21 cellular contexts compared by ENCODE assay signal in genomic region chr19:5854121-5854520, GRCh38. TPM values are rescaled to one million over a fixed set of nuclear protein-coding genes. Genes with fewer than 3 reads are reported as not detected.
"Had no signal": no experiment of that assay in that cellular context is flagged by ENCODE, and none has a peak within 500 bp of the region (broad histone marks: within the 10 kb centered on the region; RNA-seq: fewer than 3 reads in every experiment).

No MANE protein-coding gene starts in this region.

RNA-seq across cellular contexts. Expression of gene FUT3, which starts 2.9 kb away (rescaled TPM):
- total RNA-seq: natural killer cell treated with Interleukin-12 subunit alpha and Interleukin-12 subunit beta and Interleukin-15 and Interleukin-18, amount 100 ng/mL, for 72 hours; neural crest cell; occipital lobe; osteoblast; progenitor cell of endocrine pancreas; right cardiac atrium; spleen; subcutaneous adipose tissue; thoracic aorta had no signal
- polyA plus RNA-seq: naive thymus-derived CD8-positive, alpha-beta T cell; right cardiac atrium had no signal

RNA-seq across cellular contexts. Expression of gene FUT6, which starts 14.6 kb away (rescaled TPM):
- total RNA-seq: naive thymus-derived CD8-positive, alpha-beta T cell; natural killer cell treated with Interleukin-12 subunit alpha and Interleukin-12 subunit beta and Interleukin-15 and Interleukin-18, amount 100 ng/mL, for 72 hours; neural crest cell; occipital lobe; osteoblast; progenitor cell of endocrine pancreas; psoas muscle; right cardiac atrium; sigmoid colon; smooth muscle cell; temporal lobe; thoracic aorta; thyroid gland; tibial nerve; urinary bladder had no signal
- polyA plus RNA-seq: naive thymus-derived CD8-positive, alpha-beta T cell; ovary; right cardiac atrium; smooth muscle cell had no signal

RNA-seq across cellular contexts. Expression of gene FUT5, which starts 16.2 kb away (rescaled TPM):
- total RNA-seq: natural killer cell treated with Interleukin-12 subunit alpha and Interleukin-12 subunit beta and Interleukin-15 and Interleukin-18, amount 100 ng/mL, for 72 hours; neural crest cell; occipital lobe; osteoblast; progenitor cell of endocrine pancreas; psoas muscle; renal cortical epithelial cell; right cardiac atrium; sigmoid colon; smooth muscle cell; spleen; subcutaneous adipose tissue; temporal lobe; thoracic aorta; thyroid gland; tibial nerve; upper lobe of right lung; urinary bladder; uterus had no signal
- polyA plus RNA-seq: ovary, psoas muscle, right cardiac atrium, sigmoid colon, smooth muscle cell, spleen, urinary bladder had no signal

RNA-seq across cellular contexts. Expression of gene NRTN, which starts 49.3 kb away (rescaled TPM):
- total RNA-seq: natural killer cell treated with Interleukin-12 subunit alpha and Interleukin-12 subunit beta and Interleukin-15 and Interleukin-18, amount 100 ng/mL, for 72 hours; occipital lobe; osteoblast; psoas muscle; subcutaneous adipose tissue; thoracic aorta; tibial nerve had no signal
- polyA plus RNA-seq: psoas muscle had no signal
